1 cellular context compared by ENCODE assay signal in the genomic region with DNA sequence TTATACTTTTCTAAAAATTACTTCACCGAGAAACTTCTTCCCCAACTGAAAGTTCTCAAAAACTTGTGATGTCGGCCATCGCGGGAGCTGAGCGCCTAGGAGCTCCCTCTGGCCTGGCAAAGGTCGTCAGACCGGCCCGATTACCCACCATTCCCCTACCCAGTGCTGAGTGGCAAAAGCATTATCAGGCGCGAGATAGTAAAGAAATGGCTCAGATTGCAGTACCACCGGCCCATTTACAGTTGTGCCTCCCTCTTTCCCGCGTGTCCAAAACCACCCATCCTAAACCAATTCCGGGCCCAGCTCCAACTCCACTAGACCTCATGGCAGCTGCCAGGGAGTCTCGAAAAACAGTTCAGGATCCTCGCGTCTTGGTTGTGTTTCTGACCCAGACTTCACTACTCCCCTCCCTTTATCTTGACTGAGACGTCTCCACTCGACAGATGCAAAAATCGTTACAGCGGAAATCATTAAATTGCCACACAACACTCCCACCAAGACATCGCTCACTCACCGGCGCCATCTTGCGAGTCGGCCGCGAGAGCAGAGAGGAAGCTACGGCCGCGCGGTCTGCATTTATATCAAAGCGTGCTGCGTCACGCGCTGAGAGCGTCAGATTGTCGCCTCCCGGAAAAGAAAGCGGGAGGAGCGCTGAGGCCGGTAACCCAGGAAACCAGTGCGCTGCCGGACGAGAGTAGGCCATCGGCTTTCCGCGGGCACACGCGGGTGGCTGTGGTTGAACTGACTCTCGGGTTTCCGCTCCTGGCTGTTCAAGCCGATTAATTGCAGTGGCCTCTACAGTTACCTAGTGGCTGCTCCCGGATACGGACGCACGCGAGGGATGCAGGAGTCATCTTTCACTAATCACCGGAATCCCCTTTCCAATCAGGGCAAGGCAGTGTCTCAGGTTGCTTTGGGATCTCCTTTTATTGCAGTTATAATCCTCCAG.
TF ChIP-seq lines count a peak whose summit lies in the region.

A gene (minus strand): TSS at position 551 of the 949 bp plus-strand sequence. CDS start 28 bp downstream, at position 523.

TF ChIP-seq in HepG2, 621 proteins besides CTCF, POLR2A, EP300 and RAD21 (continued from another document and continues in another):
- TF ChIP-seq, protein P1, sequence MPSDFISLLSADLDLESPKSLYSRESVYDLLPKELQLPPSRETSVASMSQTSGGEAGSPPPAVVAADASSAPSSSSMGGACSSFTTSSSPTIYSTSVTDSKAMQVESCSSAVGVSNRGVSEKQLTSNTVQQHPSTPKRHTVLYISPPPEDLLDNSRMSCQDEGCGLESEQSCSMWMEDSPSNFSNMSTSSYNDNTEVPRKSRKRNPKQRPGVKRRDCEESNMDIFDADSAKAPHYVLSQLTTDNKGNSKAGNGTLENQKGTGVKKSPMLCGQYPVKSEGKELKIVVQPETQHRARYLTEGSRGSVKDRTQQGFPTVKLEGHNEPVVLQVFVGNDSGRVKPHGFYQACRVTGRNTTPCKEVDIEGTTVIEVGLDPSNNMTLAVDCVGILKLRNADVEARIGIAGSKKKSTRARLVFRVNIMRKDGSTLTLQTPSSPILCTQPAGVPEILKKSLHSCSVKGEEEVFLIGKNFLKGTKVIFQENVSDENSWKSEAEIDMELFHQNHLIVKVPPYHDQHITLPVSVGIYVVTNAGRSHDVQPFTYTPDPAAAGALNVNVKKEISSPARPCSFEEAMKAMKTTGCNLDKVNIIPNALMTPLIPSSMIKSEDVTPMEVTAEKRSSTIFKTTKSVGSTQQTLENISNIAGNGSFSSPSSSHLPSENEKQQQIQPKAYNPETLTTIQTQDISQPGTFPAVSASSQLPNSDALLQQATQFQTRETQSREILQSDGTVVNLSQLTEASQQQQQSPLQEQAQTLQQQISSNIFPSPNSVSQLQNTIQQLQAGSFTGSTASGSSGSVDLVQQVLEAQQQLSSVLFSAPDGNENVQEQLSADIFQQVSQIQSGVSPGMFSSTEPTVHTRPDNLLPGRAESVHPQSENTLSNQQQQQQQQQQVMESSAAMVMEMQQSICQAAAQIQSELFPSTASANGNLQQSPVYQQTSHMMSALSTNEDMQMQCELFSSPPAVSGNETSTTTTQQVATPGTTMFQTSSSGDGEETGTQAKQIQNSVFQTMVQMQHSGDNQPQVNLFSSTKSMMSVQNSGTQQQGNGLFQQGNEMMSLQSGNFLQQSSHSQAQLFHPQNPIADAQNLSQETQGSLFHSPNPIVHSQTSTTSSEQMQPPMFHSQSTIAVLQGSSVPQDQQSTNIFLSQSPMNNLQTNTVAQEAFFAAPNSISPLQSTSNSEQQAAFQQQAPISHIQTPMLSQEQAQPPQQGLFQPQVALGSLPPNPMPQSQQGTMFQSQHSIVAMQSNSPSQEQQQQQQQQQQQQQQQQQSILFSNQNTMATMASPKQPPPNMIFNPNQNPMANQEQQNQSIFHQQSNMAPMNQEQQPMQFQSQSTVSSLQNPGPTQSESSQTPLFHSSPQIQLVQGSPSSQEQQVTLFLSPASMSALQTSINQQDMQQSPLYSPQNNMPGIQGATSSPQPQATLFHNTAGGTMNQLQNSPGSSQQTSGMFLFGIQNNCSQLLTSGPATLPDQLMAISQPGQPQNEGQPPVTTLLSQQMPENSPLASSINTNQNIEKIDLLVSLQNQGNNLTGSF (CRISPR knock-in tag; IDR thresholded peaks at IDR 0.05), result no peak
- TF ChIP-seq, protein P2, sequence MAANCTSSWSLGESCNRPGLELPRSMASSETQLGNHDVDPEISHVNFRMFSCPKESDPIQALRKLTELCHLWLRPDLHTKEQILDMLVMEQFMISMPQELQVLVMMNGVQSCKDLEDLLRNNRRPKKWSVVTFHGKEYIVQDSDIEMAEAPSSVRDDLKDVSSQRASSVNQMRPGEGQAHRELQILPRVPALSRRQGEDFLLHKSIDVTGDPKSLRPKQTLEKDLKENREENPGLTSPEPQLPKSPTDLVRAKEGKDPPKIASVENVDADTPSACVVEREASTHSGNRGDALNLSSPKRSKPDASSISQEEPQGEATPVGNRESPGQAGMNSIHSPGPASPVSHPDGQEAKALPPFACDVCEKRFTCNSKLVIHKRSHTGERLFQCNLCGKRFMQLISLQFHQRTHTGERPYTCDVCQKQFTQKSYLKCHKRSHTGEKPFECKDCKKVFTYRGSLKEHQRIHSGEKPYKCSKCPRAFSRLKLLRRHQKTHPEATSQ (CRISPR knock-in tag; IDR thresholded peaks at IDR 0.05; ENCODE audit: borderline replicate concordance), result peak; percentile 94
- TF ChIP-seq NFKB2 (CRISPR knock-in tag; IDR thresholded peaks at IDR 0.05; ENCODE audit: borderline replicate concordance), result peak; percentile 91; the same call in 1 of the 2 replicates
- TF ChIP-seq ZNF619 (CRISPR knock-in tag; IDR thresholded peaks at IDR 0.05), result peak; percentile 82
- TF ChIP-seq TBX3 (IDR thresholded peaks at IDR 0.05; ENCODE audit: borderline replicate concordance), result no peak
- no peak for TF ChIP-seq ZMYM3 (CRISPR knock-in tag; IDR thresholded peaks at IDR 0.05)
- peak; percentile 57; the same call in 1 of the 2 replicates for TF ChIP-seq ZNF205 (CRISPR knock-in tag; IDR thresholded peaks at IDR 0.05)
- TF ChIP-seq, protein P3, sequence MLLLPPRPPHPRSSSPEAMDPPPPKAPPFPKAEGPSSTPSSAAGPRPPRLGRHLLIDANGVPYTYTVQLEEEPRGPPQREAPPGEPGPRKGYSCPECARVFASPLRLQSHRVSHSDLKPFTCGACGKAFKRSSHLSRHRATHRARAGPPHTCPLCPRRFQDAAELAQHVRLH (CRISPR knock-in tag; IDR thresholded peaks at IDR 0.05; ENCODE audit: borderline replicate concordance, low read depth), result peak; percentile 94; the same call in 1 of the 2 replicates
- TF ChIP-seq ZNF260 (CRISPR knock-in tag; IDR thresholded peaks at IDR 0.05; ENCODE audit: borderline replicate concordance, low read depth), result 0 out of 2 replicates have a peak, but pooled peaks have one; percentile 51
- TF ChIP-seq DPF2 (CRISPR knock-in tag; IDR thresholded peaks at IDR 0.05; ENCODE audit: borderline replicate concordance, low read depth), result no peak
- TF ChIP-seq, protein P4, sequence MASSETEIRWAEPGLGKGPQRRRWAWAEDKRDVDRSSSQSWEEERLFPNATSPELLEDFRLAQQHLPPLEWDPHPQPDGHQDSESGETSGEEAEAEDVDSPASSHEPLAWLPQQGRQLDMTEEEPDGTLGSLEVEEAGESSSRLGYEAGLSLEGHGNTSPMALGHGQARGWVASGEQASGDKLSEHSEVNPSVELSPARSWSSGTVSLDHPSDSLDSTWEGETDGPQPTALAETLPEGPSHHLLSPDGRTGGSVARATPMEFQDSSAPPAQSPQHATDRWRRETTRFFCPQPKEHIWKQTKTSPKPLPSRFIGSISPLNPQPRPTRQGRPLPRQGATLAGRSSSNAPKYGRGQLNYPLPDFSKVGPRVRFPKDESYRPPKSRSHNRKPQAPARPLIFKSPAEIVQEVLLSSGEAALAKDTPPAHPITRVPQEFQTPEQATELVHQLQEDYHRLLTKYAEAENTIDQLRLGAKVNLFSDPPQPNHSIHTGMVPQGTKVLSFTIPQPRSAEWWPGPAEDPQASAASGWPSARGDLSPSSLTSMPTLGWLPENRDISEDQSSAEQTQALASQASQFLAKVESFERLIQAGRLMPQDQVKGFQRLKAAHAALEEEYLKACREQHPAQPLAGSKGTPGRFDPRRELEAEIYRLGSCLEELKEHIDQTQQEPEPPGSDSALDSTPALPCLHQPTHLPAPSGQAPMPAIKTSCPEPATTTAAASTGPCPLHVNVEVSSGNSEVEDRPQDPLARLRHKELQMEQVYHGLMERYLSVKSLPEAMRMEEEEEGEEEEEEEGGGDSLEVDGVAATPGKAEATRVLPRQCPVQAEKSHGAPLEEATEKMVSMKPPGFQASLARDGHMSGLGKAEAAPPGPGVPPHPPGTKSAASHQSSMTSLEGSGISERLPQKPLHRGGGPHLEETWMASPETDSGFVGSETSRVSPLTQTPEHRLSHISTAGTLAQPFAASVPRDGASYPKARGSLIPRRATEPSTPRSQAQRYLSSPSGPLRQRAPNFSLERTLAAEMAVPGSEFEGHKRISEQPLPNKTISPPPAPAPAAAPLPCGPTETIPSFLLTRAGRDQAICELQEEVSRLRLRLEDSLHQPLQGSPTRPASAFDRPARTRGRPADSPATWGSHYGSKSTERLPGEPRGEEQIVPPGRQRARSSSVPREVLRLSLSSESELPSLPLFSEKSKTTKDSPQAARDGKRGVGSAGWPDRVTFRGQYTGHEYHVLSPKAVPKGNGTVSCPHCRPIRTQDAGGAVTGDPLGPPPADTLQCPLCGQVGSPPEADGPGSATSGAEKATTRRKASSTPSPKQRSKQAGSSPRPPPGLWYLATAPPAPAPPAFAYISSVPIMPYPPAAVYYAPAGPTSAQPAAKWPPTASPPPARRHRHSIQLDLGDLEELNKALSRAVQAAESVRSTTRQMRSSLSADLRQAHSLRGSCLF (CRISPR knock-in tag; IDR thresholded peaks at IDR 0.05; ENCODE audit: borderline replicate concordance), result peak; percentile 45; the same call in 1 of the 2 replicates
- peak; percentile 98 for TF ChIP-seq HNRNPLL (IDR thresholded peaks at IDR 0.05; ENCODE audit: low read depth, low read length, poor library complexity, severe bottlenecking)
- TF ChIP-seq ZNF430 (CRISPR knock-in tag; IDR thresholded peaks at IDR 0.05), result peak; percentile 34; the same call in 1 of the 2 replicates
- no peak for TF ChIP-seq SKI (IDR thresholded peaks at IDR 0.05; ENCODE audit: partially characterized antibody)
- TF ChIP-seq JUND (CRISPR knock-in tag; IDR thresholded peaks at IDR 0.05), result no peak
- peak; percentile 75; the same call in 1 of the 2 replicates for TF ChIP-seq ZNF546 (CRISPR knock-in tag; conservative IDR thresholded peaks at IDR 0.05)
- no peak for TF ChIP-seq RAD51 (IDR thresholded peaks at IDR 0.05; ENCODE audit: borderline replicate concordance)
- TF ChIP-seq, protein P5, sequence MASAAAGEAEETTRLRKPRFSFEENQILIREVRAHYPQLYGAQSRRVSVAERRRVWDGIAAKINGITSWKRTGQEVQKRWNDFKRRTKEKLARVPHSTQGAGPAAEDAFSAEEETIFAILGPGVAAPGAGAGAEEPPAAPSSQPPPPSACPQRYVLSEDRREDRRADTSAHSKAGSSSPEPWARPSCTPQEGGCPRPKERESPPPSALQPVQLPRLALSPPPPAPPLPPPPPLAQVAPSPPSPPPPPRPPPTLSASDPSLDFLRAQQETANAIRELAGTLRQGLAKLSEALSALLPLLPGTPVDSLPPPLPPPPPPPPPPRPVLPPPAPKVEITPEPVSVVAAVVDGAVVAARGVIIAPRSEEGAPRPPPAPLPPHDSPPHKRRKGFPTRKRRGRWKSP (CRISPR knock-in tag; IDR thresholded peaks at IDR 0.05), result peak; percentile 90
- peak; percentile 79 for TF ChIP-seq ZNF644 (CRISPR knock-in tag; IDR thresholded peaks at IDR 0.05; ENCODE audit: low read depth)
- peak; percentile 70 for TF ChIP-seq MED8 (CRISPR knock-in tag; IDR thresholded peaks at IDR 0.05; ENCODE audit: insufficient replicate concordance)
- TF ChIP-seq ZNF720 (CRISPR knock-in tag; IDR thresholded peaks at IDR 0.05), result no peak
- TF ChIP-seq YEATS2 (CRISPR knock-in tag; IDR thresholded peaks at IDR 0.05; ENCODE audit: borderline replicate concordance), result peak; percentile 97
- TF ChIP-seq MXI1 (IDR thresholded peaks at IDR 0.05; ENCODE audit: borderline replicate concordance, low read depth, low read length), result peak; percentile 93; the same call in 2 of the 3 replicates
- TF ChIP-seq, protein P6, sequence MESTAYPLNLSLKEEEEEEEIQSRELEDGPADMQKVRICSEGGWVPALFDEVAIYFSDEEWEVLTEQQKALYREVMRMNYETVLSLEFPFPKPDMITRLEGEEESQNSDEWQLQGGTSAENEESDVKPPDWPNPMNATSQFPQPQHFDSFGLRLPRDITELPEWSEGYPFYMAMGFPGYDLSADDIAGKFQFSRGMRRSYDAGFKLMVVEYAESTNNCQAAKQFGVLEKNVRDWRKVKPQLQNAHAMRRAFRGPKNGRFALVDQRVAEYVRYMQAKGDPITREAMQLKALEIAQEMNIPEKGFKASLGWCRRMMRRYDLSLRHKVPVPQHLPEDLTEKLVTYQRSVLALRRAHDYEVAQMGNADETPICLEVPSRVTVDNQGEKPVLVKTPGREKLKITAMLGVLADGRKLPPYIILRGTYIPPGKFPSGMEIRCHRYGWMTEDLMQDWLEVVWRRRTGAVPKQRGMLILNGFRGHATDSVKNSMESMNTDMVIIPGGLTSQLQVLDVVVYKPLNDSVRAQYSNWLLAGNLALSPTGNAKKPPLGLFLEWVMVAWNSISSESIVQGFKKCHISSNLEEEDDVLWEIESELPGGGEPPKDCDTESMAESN (CRISPR knock-in tag; conservative IDR thresholded peaks at IDR 0.05), result peak; percentile 96
- TF ChIP-seq HOXA9 (CRISPR knock-in tag; IDR thresholded peaks at IDR 0.05; ENCODE audit: borderline replicate concordance), result no peak
- TF ChIP-seq TOE1 (CRISPR knock-in tag; IDR thresholded peaks at IDR 0.05), result no peak
- peak; percentile 86 for TF ChIP-seq EED (CRISPR knock-in tag; IDR thresholded peaks at IDR 0.05)
